In genomic region chr2:182593394-182593707, GRCh38 we compare ENCODE assay signal across 11 cellular contexts.
DNase-seq lines count a peak whose midpoint lies in the region; ATAC-seq, FAIRE-seq and TF ChIP-seq lines count a peak whose summit lies in the region.
"Had no signal": no experiment of that assay in that cellular context is flagged by ENCODE, and none has a peak within 500 bp of the region (broad histone marks: within the 10 kb centered on the region; RNA-seq: fewer than 3 reads in every experiment).

No MANE protein-coding gene starts in this region.

- no peaks in the 10 kb centered on the region for H3K27me3 Mint-ChIP-seq in astrocyte (ENCODE audit: low read depth, unreplicated experiment)
- H3K27me3 Mint-ChIP-seq in activated CD4-positive, alpha-beta T cell treated with anti-CD3 and anti-CD28 coated beads, Interleukin-2, amount 10 ng/mL, durations not matched to agents 24 days and 14 days: peaks cover 10% of the 10 kb centered on the region

- H3K27me3 ChIP-seq in astrocyte (ENCODE audit: insufficient read depth, low read length): no peaks in the 10 kb centered on the region

- H3K4me2 ChIP-seq in astrocyte (ENCODE audit: low read length): peak overlapping the region; percentile 57

- H3K4me1 Mint-ChIP-seq in astrocyte (ENCODE audit: low read depth, unreplicated experiment): peaks cover 26% of the 10 kb centered on the region
- H3K4me1 Mint-ChIP-seq in activated CD4-positive, alpha-beta T cell treated with anti-CD3 and anti-CD28 coated beads, Interleukin-2, amount 10 ng/mL, durations not matched to agents 24 days and 14 days: no peaks in the 10 kb centered on the region
- H3K4me1 Mint-ChIP-seq: natural killer cell had no signal

- DNase-seq in AG09319 (ENCODE audit: extremely low read depth, low read depth) (peak; percentile 44), HTR-8/SVneo (ENCODE audit: insufficient read length, low spot score) (peak; percentile 26), astrocyte (ENCODE audit: low read depth) (peak; percentile 83), iris pigment epithelial cell (ENCODE audit: low read depth) (peak; percentile 83), SW 1271 (lab: John Stamatoyannopoulos, UW) (no peak), retina (no peak)
- DNase-seq in activated CD4-positive, alpha-beta T cell treated with anti-CD3 and anti-CD28 coated beads, Interleukin-2, amount 10 ng/mL, durations not matched to agents 24 days and 14 days: no peak
- DNase-seq: natural killer cell; NCI-H187 treated with DMSO at 0.1 percent for 48 hours; stimulated activated CD4-positive, alpha-beta T cell treated with anti-CD3 and anti-CD28 coated beads, Interleukin-4, amount 100 ng/mL, for 24 hours had no signal

- FAIRE-seq in HTR-8/SVneo (lab: Jason Lieb, UNC): no peak
- FAIRE-seq in astrocyte (lab: Jason Lieb, UNC): no peak

- no peaks in the 10 kb centered on the region for H3K79me2 ChIP-seq in astrocyte (ENCODE audit: insufficient read depth, low read length)

- no peak for ATAC-seq in HG03095 (IDR thresholded peaks at IDR 0.05; ENCODE audit: unreplicated experiment)
- ATAC-seq: natural killer cell had no signal

- peak overlapping the region; percentile 4 for H3K27ac Mint-ChIP-seq in astrocyte (ENCODE audit: unreplicated experiment)
- H3K27ac Mint-ChIP-seq in activated CD4-positive, alpha-beta T cell treated with anti-CD3 and anti-CD28 coated beads, Interleukin-2, amount 10 ng/mL, durations not matched to agents 24 days and 14 days: no peak overlapping the region
- H3K27ac Mint-ChIP-seq: natural killer cell had no signal

- no peak overlapping the region for H3K9ac ChIP-seq in astrocyte (ENCODE audit: low read length)

- no peaks in the 10 kb centered on the region for H3K9me3 Mint-ChIP-seq in astrocyte (ENCODE audit: unreplicated experiment)
- no peaks in the 10 kb centered on the region for H3K9me3 Mint-ChIP-seq in activated CD4-positive, alpha-beta T cell treated with anti-CD3 and anti-CD28 coated beads, Interleukin-2, amount 10 ng/mL, durations not matched to agents 24 days and 14 days

- TF ChIP-seq CTCF in AG09319 (IDR thresholded peaks at IDR 0.05; ENCODE audit: low read depth, low read length): no peak
- TF ChIP-seq CTCF in astrocyte (IDR thresholded peaks at IDR 0.05; ENCODE audit: insufficient read depth, low read depth, low read length): no peak

- H3K9me3 ChIP-seq in astrocyte (ENCODE audit: insufficient read depth, low read depth, low read length): no peaks in the 10 kb centered on the region

- H3K27ac ChIP-seq in astrocyte (ENCODE audit: low read depth, low read length): no peak overlapping the region

- no peak overlapping the region for H2AFZ ChIP-seq in astrocyte (ENCODE audit: low read depth, low read length)

- H3K36me3 Mint-ChIP-seq in astrocyte (ENCODE audit: low read depth, unreplicated experiment): no peaks in the 10 kb centered on the region
- no peaks in the 10 kb centered on the region for H3K36me3 Mint-ChIP-seq in activated CD4-positive, alpha-beta T cell treated with anti-CD3 and anti-CD28 coated beads, Interleukin-2, amount 10 ng/mL, durations not matched to agents 24 days and 14 days (ENCODE audit: low read depth)
- H3K36me3 Mint-ChIP-seq: natural killer cell had no signal

- H4K20me1 ChIP-seq in astrocyte (ENCODE audit: insufficient read depth, low read length): no peaks in the 10 kb centered on the region

- peaks cover 16% of the 10 kb centered on the region for H3K4me1 ChIP-seq in astrocyte (ENCODE audit: insufficient read depth, low read length)

- H3K4me3 ChIP-seq in astrocyte (ENCODE audit: insufficient read depth, low read depth, low read length): no peak overlapping the region

- no peaks in the 10 kb centered on the region for H3K36me3 ChIP-seq in astrocyte (ENCODE audit: insufficient read depth, low read length)

- H3K4me3 Mint-ChIP-seq in astrocyte (ENCODE audit: unreplicated experiment): no peak overlapping the region
- no peak overlapping the region for H3K4me3 Mint-ChIP-seq in activated CD4-positive, alpha-beta T cell treated with anti-CD3 and anti-CD28 coated beads, Interleukin-2, amount 10 ng/mL, durations not matched to agents 24 days and 14 days
- H3K4me3 Mint-ChIP-seq: natural killer cell had no signal

- intact Hi-C loops in activated CD4-positive, alpha-beta T cell treated with anti-CD3 and anti-CD28 coated beads, Interleukin-2, amount 10 ng/mL, durations not matched to agents 24 days and 14 days (cut with micrococcal nuclease): no loop called here

Comparison
In these comparisons a context has a peak if more than half of its experiments do, and no peak if none do; other contexts are left out.
1. DNase-seq: peak in AG09319 (single experiment), HTR-8/SVneo (single experiment), astrocyte (single experiment) and iris pigment epithelial cell (single experiment); none in activated CD4-positive, alpha-beta T cell treated with anti-CD3 and anti-CD28 coated beads, Interleukin-2, amount 10 ng/mL, durations not matched to agents 24 days and 14 days (single experiment), SW 1271 (0 of 2) and retina (single experiment).